In genomic region chr9:69181908-69182353, GRCh38 we compare ENCODE assay signal across 11 cellular contexts. TPM values are rescaled to one million over a fixed set of nuclear protein-coding genes. Genes with fewer than 3 reads are reported as not detected.
DNase-seq lines count a peak whose midpoint lies in the region; ATAC-seq and TF ChIP-seq lines count a peak whose summit lies in the region.
"Had no signal": no experiment of that assay in that cellular context is flagged by ENCODE, and none has a peak within 500 bp of the region (broad histone marks: within the 10 kb centered on the region; RNA-seq: fewer than 3 reads in every experiment).

No MANE protein-coding gene starts in this region.

- TF ChIP-seq CTCF in fibroblast of lung (conservative IDR thresholded peaks at IDR 0.05 in 1 of 2, IDR thresholded peaks at IDR 0.05 in 1 of 2; ENCODE audit: low read depth in 1 of 2, low read length in 2 of 2) = no peak
- TF ChIP-seq CTCF in osteocyte (IDR thresholded peaks at IDR 0.05) = no peak

- peaks cover 40% of the 10 kb centered on the region for H3K4me1 Mint-ChIP-seq in osteocyte (ENCODE audit: unreplicated experiment)
- H3K4me1 Mint-ChIP-seq in activated naive CD8-positive, alpha-beta T cell treated with anti-CD3 and anti-CD28 coated beads, Interleukin-2, amount 50 U/mL, for 24 hours = peaks cover 28% of the 10 kb centered on the region

- H3K79me2 ChIP-seq in fibroblast of lung (ENCODE audit: control insufficient read depth, insufficient read depth, low read length) = peaks cover 50% of the 10 kb centered on the region

- no peaks in the 10 kb centered on the region for H3K36me3 ChIP-seq in fibroblast of lung (ENCODE audit: control insufficient read depth, insufficient read depth, low read length)

- no peaks in the 10 kb centered on the region for H3K27me3 ChIP-seq in fibroblast of lung (ENCODE audit: control insufficient read depth, insufficient read depth, low read length)

- peak; percentile 55 for ATAC-seq in SK-N-SH treated with all-trans-retinoic acid at 6 μM for 48 hours
- no peak for ATAC-seq in activated naive CD8-positive, alpha-beta T cell treated with anti-CD3 and anti-CD28 coated beads, Interleukin-2, amount 50 U/mL, for 24 hours
- ATAC-seq: stimulated activated naive CD8-positive, alpha-beta T cell treated with anti-CD3 and anti-CD28 coated beads, Interleukin-15, amount 100 ng/mL, for 72 hours had no signal

- H3K27ac Mint-ChIP-seq in osteocyte (ENCODE audit: unreplicated experiment) = peak overlapping the region; percentile 48
- H3K27ac Mint-ChIP-seq in activated naive CD8-positive, alpha-beta T cell treated with anti-CD3 and anti-CD28 coated beads, Interleukin-2, amount 50 U/mL, for 24 hours = no peak overlapping the region
- H3K27ac Mint-ChIP-seq: stimulated activated naive CD8-positive, alpha-beta T cell treated with anti-CD3 and anti-CD28 coated beads, Interleukin-15, amount 100 ng/mL, for 72 hours had no signal

- no peak overlapping the region for H2AFZ ChIP-seq in fibroblast of lung (ENCODE audit: low read length)

- no peak overlapping the region for H3K4me3 ChIP-seq in fibroblast of lung (replicated peaks in 1 of 4; ENCODE audit: control extremely low read depth in 1 of 4, insufficient read depth in 1 of 4, low read depth in 3 of 4, low read length in 4 of 4)

- H3K4me2 ChIP-seq in fibroblast of lung (ENCODE audit: extremely low read depth, insufficient read depth, low read length) = peak overlapping the region; percentile 44

- H3K9me3 ChIP-seq in fibroblast of lung (ENCODE audit: control insufficient read depth, insufficient read depth, low read depth, low read length) = no peaks in the 10 kb centered on the region

- H3K9ac ChIP-seq in fibroblast of lung (ENCODE audit: insufficient read depth, low read length) = no peak overlapping the region

- H3K9me3 Mint-ChIP-seq in osteocyte (ENCODE audit: unreplicated experiment) = no peaks in the 10 kb centered on the region
- H3K9me3 Mint-ChIP-seq in activated naive CD8-positive, alpha-beta T cell treated with anti-CD3 and anti-CD28 coated beads, Interleukin-2, amount 50 U/mL, for 24 hours = no peaks in the 10 kb centered on the region
- H3K9me3 Mint-ChIP-seq: immature natural killer cell; stimulated activated naive CD8-positive, alpha-beta T cell treated with anti-CD3 and anti-CD28 coated beads, Interleukin-15, amount 100 ng/mL, for 72 hours had no signal

- H3K36me3 Mint-ChIP-seq in osteocyte (ENCODE audit: unreplicated experiment) = no peaks in the 10 kb centered on the region
- H3K36me3 Mint-ChIP-seq in activated naive CD8-positive, alpha-beta T cell treated with anti-CD3 and anti-CD28 coated beads, Interleukin-2, amount 50 U/mL, for 24 hours (ENCODE audit: low read depth) = no peaks in the 10 kb centered on the region

- no peak overlapping the region for H3K4me3 Mint-ChIP-seq in osteocyte (ENCODE audit: unreplicated experiment)
- no peak overlapping the region for H3K4me3 Mint-ChIP-seq in activated naive CD8-positive, alpha-beta T cell treated with anti-CD3 and anti-CD28 coated beads, Interleukin-2, amount 50 U/mL, for 24 hours
- H3K4me3 Mint-ChIP-seq: immature natural killer cell; stimulated activated naive CD8-positive, alpha-beta T cell treated with anti-CD3 and anti-CD28 coated beads, Interleukin-15, amount 100 ng/mL, for 72 hours had no signal

- peak; percentile 70 for DNase-seq in GF-D8 (lab: John Stamatoyannopoulos, UW)
- no peak for DNase-seq in fibroblast of lung (ENCODE audit: low read depth in 2 of 2)
- DNase-seq in osteocyte (ENCODE audit: extremely low spot score, unreplicated experiment) = no peak
- no peak for DNase-seq in cerebellum (ENCODE audit: low spot score)
- DNase-seq in ureter (ENCODE audit: low spot score) = no peak
- DNase-seq in activated naive CD8-positive, alpha-beta T cell treated with anti-CD3 and anti-CD28 coated beads, Interleukin-2, amount 50 U/mL, for 24 hours = no peak
- DNase-seq in NCI-H2081 treated with DMSO at 0.1 percent for 48 hours (lab: John Stamatoyannopoulos, UW) = no peak
- DNase-seq: immature natural killer cell; stimulated activated CD4-positive, alpha-beta T cell treated with anti-CD3 and anti-CD28 coated beads, Interleukin-12 subunit alpha, Interleukin-12 subunit beta, amount 100 ng/mL, for 4 hours; stimulated activated naive CD8-positive, alpha-beta T cell treated with anti-CD3 and anti-CD28 coated beads, Interleukin-15, amount 100 ng/mL, for 72 hours had no signal

- H3K27ac ChIP-seq in fibroblast of lung (ENCODE audit: insufficient read depth, low read length) = peak overlapping the region; percentile 61

- peaks cover 19% of the 10 kb centered on the region for H3K4me1 ChIP-seq in fibroblast of lung (ENCODE audit: control insufficient read depth, extremely low read depth, insufficient read depth, low read length)

- no peaks in the 10 kb centered on the region for H4K20me1 ChIP-seq in fibroblast of lung (ENCODE audit: control insufficient read depth, extremely low read depth, insufficient read depth, low read length)

- H3K27me3 Mint-ChIP-seq in osteocyte (ENCODE audit: unreplicated experiment) = no peaks in the 10 kb centered on the region
- peaks cover 8% of the 10 kb centered on the region for H3K27me3 Mint-ChIP-seq in activated naive CD8-positive, alpha-beta T cell treated with anti-CD3 and anti-CD28 coated beads, Interleukin-2, amount 50 U/mL, for 24 hours
- H3K27me3 Mint-ChIP-seq: stimulated activated naive CD8-positive, alpha-beta T cell treated with anti-CD3 and anti-CD28 coated beads, Interleukin-15, amount 100 ng/mL, for 72 hours had no signal

TF ChIP-seq in SK-N-SH treated with all-trans-retinoic acid at 6 μM for 48 hours, 23 proteins besides CTCF, POLR2A, EP300 and RAD21 (continues in another document):
- TF ChIP-seq ISL1 (CRISPR knock-in tag; IDR thresholded peaks at IDR 0.05) (peak; percentile 85), GLIS3 (CRISPR knock-in tag; IDR thresholded peaks at IDR 0.05) (no peak), PATZ1 (CRISPR knock-in tag; IDR thresholded peaks at IDR 0.05; ENCODE audit: borderline replicate concordance) (no peak), SNAI2 (CRISPR knock-in tag; IDR thresholded peaks at IDR 0.05) (no peak), ARNTL (CRISPR knock-in tag; IDR thresholded peaks at IDR 0.05; ENCODE audit: borderline replicate concordance, low read depth) (no peak), ZFP30 (CRISPR knock-in tag; IDR thresholded peaks at IDR 0.05) (no peak), ZNF70 (CRISPR knock-in tag; IDR thresholded peaks at IDR 0.05) (no peak), CSRNP3 (CRISPR knock-in tag; IDR thresholded peaks at IDR 0.05) (no peak; the same call in 1 of the 2 replicates), PPARA (CRISPR knock-in tag; IDR thresholded peaks at IDR 0.05; ENCODE audit: borderline replicate concordance) (no peak), ESRRG (CRISPR knock-in tag; IDR thresholded peaks at IDR 0.05) (no peak), TCF4 (CRISPR knock-in tag; IDR thresholded peaks at IDR 0.05; ENCODE audit: borderline replicate concordance) (peak; percentile 52; the same call in 1 of the 2 replicates), ZNF565 (CRISPR knock-in tag; conservative IDR thresholded peaks at IDR 0.05; ENCODE audit: low read depth) (no peak), ZC3H10 (CRISPR knock-in tag; IDR thresholded peaks at IDR 0.05) (no peak), ZFP3 (CRISPR knock-in tag; IDR thresholded peaks at IDR 0.05) (no peak), POU6F1 (CRISPR knock-in tag; IDR thresholded peaks at IDR 0.05; ENCODE audit: borderline replicate concordance, low read depth) (no peak)

RNA-seq across cellular contexts. Expression of gene TJP2, which starts 7.9 kb away (rescaled TPM):
- total RNA-seq in fibroblast of lung = 36.5 and 41.1 TPM in 2 replicates
- polyA plus RNA-seq in fibroblast of lung = 25.9 and 40.8 TPM in 2 replicates
- 26.6 and 39.2 TPM in 2 replicates for polyA plus RNA-seq in fibroblast of lung (2012)
- 26.9 and 32.4 TPM in 2 replicates for polyA minus RNA-seq in fibroblast of lung (ENCODE audit: low replicate concordance)
- 42.7 and 47.9 TPM in 2 replicates for total RNA-seq in osteocyte
- 23.0 TPM for total RNA-seq in cerebellum
- total RNA-seq in ureter = 197 TPM
